7 cellular contexts compared by ENCODE assay signal in genomic region chr1:84721872-84722271, GRCh38. TPM values are rescaled to one million over a fixed set of nuclear protein-coding genes. Genes with fewer than 3 reads are reported as not detected.
DNase-seq lines count a peak whose midpoint lies in the region; FAIRE-seq and TF ChIP-seq lines count a peak whose summit lies in the region.
"Not testable (repeated sequence)": the region's sequence is repeated elsewhere in the genome, so short reads cannot be mapped to it uniquely, and the experiment has no call there.

No MANE protein-coding gene starts in this region.

- in situ Hi-C loops in GM23248 (cut with MboI): not testable (repeated sequence)

- not testable (repeated sequence) for H3K9me3 ChIP-seq in GM23248 (ENCODE audit: low read depth); astrocyte (ENCODE audit: insufficient read depth, low read depth, low read length); hepatocyte (ENCODE audit: low read depth); muscle layer of colon (ENCODE audit: low read length)

- H3K4me1 ChIP-seq in GM23248 (ENCODE audit: insufficient read depth) (peaks cover 55% of the 10 kb centered on the region), astrocyte (ENCODE audit: insufficient read depth, low read length) (peaks cover 16% of the 10 kb centered on the region), hepatocyte (ENCODE audit: insufficient read depth) (peaks cover 33% of the 10 kb centered on the region), muscle layer of colon (ENCODE audit: insufficient read depth, low read length) (peaks cover 40% of the 10 kb centered on the region), rectal smooth muscle tissue (ENCODE audit: control insufficient read depth, insufficient read depth, low read length) (peaks cover 23% of the 10 kb centered on the region)

- not testable (repeated sequence) for H3K36me3 Mint-ChIP-seq in IgD-negative memory B cell; astrocyte (ENCODE audit: low read depth, unreplicated experiment)

- WGBS in GM23248 (ENCODE audit: low coverage in 1 of 2, low lambda C conversion rate in 2 of 2, missing lambda C conversion rate in 2 of 2), 2 experiments: 45 to 59% methylated on average over 2 of the region's 2 CpGs
- 32% methylated on average over 2 of the region's 2 CpGs for WGBS in hepatocyte (ENCODE audit: low lambda C conversion rate, missing lambda C conversion rate)

- not testable (repeated sequence) for H3K79me2 ChIP-seq in GM23248 (ENCODE audit: insufficient read depth); astrocyte (ENCODE audit: insufficient read depth, low read length); hepatocyte

- not testable (repeated sequence) for FAIRE-seq in astrocyte (lab: Jason Lieb, UNC)

- not testable (repeated sequence) for H3K27me3 Mint-ChIP-seq in IgD-negative memory B cell; astrocyte (ENCODE audit: low read depth, unreplicated experiment)

- not testable (repeated sequence) for H3K4me3 Mint-ChIP-seq in IgD-negative memory B cell; astrocyte (ENCODE audit: unreplicated experiment)

- not testable (repeated sequence) for H3K4me3 ChIP-seq in GM23248; astrocyte (ENCODE audit: insufficient read depth, low read depth, low read length); hepatocyte; muscle layer of colon (ENCODE audit: low read depth in 1 of 2, low read length in 2 of 2); rectal smooth muscle tissue (ENCODE audit: low read length)

- not testable (repeated sequence) for H3K9me2 ChIP-seq in GM23248 (ENCODE audit: insufficient read depth); hepatocyte (replicated peaks; ENCODE audit: insufficient read depth)

- H2AFZ ChIP-seq in GM23248; astrocyte (ENCODE audit: low read depth, low read length); hepatocyte: not testable (repeated sequence)

- not testable (repeated sequence) for H4K20me1 ChIP-seq in GM23248 (ENCODE audit: insufficient read depth); astrocyte (ENCODE audit: insufficient read depth, low read length); hepatocyte (ENCODE audit: insufficient read depth, poor library complexity, severe bottlenecking)

- not testable (repeated sequence) for H3K9me3 Mint-ChIP-seq in IgD-negative memory B cell; astrocyte (ENCODE audit: unreplicated experiment)

- peak overlapping the region; percentile 43 for H3K4me2 ChIP-seq in GM23248 (ENCODE audit: unreplicated experiment)
- not testable (repeated sequence) for H3K4me2 ChIP-seq in astrocyte (ENCODE audit: low read length); hepatocyte

- DNase-seq in GM23248; astrocyte (ENCODE audit: low read depth); hepatocyte (ENCODE audit: low spot score): not testable (repeated sequence)
- DNase-seq in OCI-M1 (lab: John Stamatoyannopoulos, UW): peak; percentile 15

- not testable (repeated sequence) for H3K27me3 ChIP-seq in GM23248 (replicated peaks; ENCODE audit: insufficient read depth); astrocyte (ENCODE audit: insufficient read depth, low read length); hepatocyte; muscle layer of colon (ENCODE audit: control insufficient read depth in 1 of 2, insufficient read depth in 2 of 2, low read length in 2 of 2); rectal smooth muscle tissue (ENCODE audit: control insufficient read depth, insufficient read depth, low read length)

- not testable (repeated sequence) for H3K9ac ChIP-seq in GM23248; astrocyte (ENCODE audit: low read length); muscle layer of colon (ENCODE audit: low read length); rectal smooth muscle tissue (ENCODE audit: low read length)

- not testable (repeated sequence) for TF ChIP-seq CTCF in astrocyte (IDR thresholded peaks at IDR 0.05; ENCODE audit: insufficient read depth, low read depth, low read length); hepatocyte (IDR thresholded peaks at IDR 0.05; ENCODE audit: poor library complexity)

- peaks cover 52% of the 10 kb centered on the region for H3F3A ChIP-seq in GM23248 (ENCODE audit: insufficient read depth)

- H3K27ac ChIP-seq in GM23248; astrocyte (ENCODE audit: low read depth, low read length): not testable (repeated sequence)
- peak overlapping the region; percentile 86 for H3K27ac ChIP-seq in hepatocyte
- peak overlapping the region; percentile 58 for H3K27ac ChIP-seq in muscle layer of colon (ENCODE audit: low read depth, low read length)
- peak overlapping the region; percentile 70 for H3K27ac ChIP-seq in rectal smooth muscle tissue (ENCODE audit: low read depth, low read length)

- H3K4me1 Mint-ChIP-seq in IgD-negative memory B cell: not testable (repeated sequence)
- H3K4me1 Mint-ChIP-seq in astrocyte (ENCODE audit: low read depth, unreplicated experiment): peaks cover 15% of the 10 kb centered on the region

- H3K27ac Mint-ChIP-seq in IgD-negative memory B cell (peak overlapping the region in 2 of 3 donors; percentile 0 to 24), astrocyte (ENCODE audit: unreplicated experiment) (peak overlapping the region; percentile 24)

- not testable (repeated sequence) for H3K36me3 ChIP-seq in GM23248 (ENCODE audit: low read depth); astrocyte (ENCODE audit: insufficient read depth, low read length); hepatocyte (replicated peaks; ENCODE audit: insufficient read depth, low read depth); muscle layer of colon (ENCODE audit: insufficient read depth, low read length); rectal smooth muscle tissue (ENCODE audit: control insufficient read depth, insufficient read depth, low read length)

RNA-seq across cellular contexts. Expression of gene SSX2IP, which starts 31.6 kb away (rescaled TPM):
- 15.3 and 15.7 TPM in 2 replicates for total RNA-seq in GM23248 (2014; rRNA removed; shearing (Covaris generic))
- 11.3 and 14.5 TPM in 2 replicates for polyA plus RNA-seq in GM23248 (2016; fragmentation: Nextera tagmentation; extraction: Ambion mirVana)
- 4.0 TPM for polyA plus RNA-seq in IgD-negative memory B cell
- total RNA-seq in astrocyte: 13.4 and 14.1 TPM in 2 replicates
- total RNA-seq in hepatocyte: 38.0 and 39.9 TPM in 2 replicates
- 17.1 and 26.5 TPM in 2 replicates for polyA plus RNA-seq in hepatocyte
